Comparison of ENCODE assay signal across 2 cellular contexts in the genomic region with DNA sequence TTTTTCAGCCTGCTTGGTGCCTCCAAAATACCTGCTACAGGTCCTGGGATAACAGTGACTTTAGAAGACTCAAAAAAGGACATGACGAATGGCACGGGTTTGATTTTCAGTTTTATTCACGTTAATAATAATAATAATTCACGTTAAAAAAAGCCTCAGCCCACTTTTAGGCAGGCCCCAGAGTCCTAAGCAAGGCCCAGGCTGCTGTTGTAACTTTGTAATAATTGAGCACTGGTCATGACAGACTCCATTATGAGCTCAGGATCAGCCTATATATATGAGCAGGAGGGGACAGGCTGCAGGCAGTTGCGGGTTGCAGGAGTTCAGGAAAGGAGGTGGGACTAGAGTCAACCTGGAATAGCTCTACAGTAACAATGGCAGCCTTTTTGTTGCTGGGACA.
TF ChIP-seq lines count a peak whose summit lies in the region.

A gene with protein sequence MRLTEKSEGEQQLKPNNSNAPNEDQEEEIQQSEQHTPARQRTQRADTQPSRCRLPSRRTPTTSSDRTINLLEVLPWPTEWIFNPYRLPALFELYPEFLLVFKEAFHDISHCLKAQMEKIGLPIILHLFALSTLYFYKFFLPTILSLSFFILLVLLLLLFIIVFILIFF (plus strand): TSS at position 301 of the 400 bp plus-strand sequence. CDS start 1,350 bp downstream, outside the sequence.

TF ChIP-seq in GM23338, 12 proteins besides CTCF, POLR2A, EP300 and RAD21 (continues in another document):
- TF ChIP-seq NANOG (IDR thresholded peaks at IDR 0.05; ENCODE audit: borderline replicate concordance) (no peak), POLR2AphosphoS5 (IDR thresholded peaks at IDR 0.05; ENCODE audit: low read depth) (no peak), EZH2phosphoT487 (IDR thresholded peaks at IDR 0.05; ENCODE audit: unreplicated experiment) (no peak), CREB1 (CRISPR knock-in tag; IDR thresholded peaks at IDR 0.05; ENCODE audit: low read depth) (no peak), ZNF331 (CRISPR knock-in tag; IDR thresholded peaks at IDR 0.05; ENCODE audit: low read depth) (no peak), ZNF114 (CRISPR knock-in tag; IDR thresholded peaks at IDR 0.05) (no peak), JUNB (IDR thresholded peaks at IDR 0.05; ENCODE audit: unreplicated experiment) (no peak), EZH2 (IDR thresholded peaks at IDR 0.05; ENCODE audit: low read depth, unreplicated experiment) (no peak), STAT1 (IDR thresholded peaks at IDR 0.05; ENCODE audit: unreplicated experiment) (no peak)
- TF ChIP-seq, protein P1, sequence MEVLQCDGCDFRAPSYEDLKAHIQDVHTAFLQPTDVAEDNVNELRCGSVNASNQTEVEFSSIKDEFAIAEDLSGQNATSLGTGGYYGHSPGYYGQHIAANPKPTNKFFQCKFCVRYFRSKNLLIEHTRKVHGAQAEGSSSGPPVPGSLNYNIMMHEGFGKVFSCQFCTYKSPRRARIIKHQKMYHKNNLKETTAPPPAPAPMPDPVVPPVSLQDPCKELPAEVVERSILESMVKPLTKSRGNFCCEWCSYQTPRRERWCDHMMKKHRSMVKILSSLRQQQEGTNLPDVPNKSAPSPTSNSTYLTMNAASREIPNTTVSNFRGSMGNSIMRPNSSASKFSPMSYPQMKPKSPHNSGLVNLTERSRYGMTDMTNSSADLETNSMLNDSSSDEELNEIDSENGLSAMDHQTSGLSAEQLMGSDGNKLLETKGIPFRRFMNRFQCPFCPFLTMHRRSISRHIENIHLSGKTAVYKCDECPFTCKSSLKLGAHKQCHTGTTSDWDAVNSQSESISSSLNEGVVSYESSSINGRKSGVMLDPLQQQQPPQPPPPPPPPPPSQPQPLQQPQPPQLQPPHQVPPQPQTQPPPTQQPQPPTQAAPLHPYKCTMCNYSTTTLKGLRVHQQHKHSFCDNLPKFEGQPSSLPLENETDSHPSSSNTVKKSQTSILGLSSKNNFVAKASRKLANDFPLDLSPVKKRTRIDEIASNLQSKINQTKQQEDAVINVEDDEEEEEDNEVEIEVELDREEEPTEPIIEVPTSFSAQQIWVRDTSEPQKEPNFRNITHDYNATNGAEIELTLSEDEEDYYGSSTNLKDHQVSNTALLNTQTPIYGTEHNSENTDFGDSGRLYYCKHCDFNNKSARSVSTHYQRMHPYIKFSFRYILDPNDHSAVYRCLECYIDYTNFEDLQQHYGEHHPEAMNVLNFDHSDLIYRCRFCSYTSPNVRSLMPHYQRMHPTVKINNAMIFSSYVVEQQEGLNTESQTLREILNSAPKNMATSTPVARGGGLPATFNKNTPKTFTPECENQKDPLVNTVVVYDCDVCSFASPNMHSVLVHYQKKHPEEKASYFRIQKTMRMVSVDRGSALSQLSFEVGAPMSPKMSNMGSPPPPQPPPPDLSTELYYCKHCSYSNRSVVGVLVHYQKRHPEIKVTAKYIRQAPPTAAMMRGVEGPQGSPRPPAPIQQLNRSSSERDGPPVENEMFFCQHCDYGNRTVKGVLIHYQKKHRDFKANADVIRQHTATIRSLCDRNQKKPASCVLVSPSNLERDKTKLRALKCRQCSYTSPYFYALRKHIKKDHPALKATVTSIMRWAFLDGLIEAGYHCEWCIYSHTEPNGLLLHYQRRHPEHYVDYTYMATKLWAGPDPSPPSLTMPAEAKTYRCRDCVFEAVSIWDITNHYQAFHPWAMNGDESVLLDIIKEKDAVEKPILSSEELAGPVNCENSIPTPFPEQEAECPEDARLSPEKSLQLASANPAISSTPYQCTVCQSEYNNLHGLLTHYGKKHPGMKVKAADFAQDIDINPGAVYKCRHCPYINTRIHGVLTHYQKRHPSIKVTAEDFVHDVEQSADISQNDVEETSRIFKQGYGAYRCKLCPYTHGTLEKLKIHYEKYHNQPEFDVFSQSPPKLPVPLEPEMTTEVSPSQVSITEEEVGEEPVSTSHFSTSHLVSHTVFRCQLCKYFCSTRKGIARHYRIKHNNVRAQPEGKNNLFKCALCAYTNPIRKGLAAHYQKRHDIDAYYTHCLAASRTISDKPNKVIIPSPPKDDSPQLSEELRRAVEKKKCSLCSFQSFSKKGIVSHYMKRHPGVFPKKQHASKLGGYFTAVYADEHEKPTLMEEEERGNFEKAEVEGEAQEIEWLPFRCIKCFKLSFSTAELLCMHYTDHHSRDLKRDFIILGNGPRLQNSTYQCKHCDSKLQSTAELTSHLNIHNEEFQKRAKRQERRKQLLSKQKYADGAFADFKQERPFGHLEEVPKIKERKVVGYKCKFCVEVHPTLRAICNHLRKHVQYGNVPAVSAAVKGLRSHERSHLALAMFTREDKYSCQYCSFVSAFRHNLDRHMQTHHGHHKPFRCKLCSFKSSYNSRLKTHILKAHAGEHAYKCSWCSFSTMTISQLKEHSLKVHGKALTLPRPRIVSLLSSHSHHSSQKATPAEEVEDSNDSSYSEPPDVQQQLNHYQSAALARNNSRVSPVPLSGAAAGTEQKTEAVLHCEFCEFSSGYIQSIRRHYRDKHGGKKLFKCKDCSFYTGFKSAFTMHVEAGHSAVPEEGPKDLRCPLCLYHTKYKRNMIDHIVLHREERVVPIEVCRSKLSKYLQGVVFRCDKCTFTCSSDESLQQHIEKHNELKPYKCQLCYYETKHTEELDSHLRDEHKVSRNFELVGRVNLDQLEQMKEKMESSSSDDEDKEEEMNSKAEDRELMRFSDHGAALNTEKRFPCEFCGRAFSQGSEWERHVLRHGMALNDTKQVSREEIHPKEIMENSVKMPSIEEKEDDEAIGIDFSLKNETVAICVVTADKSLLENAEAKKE (CRISPR knock-in tag; IDR thresholded peaks at IDR 0.05) = no peak
- TF ChIP-seq, protein P2, sequence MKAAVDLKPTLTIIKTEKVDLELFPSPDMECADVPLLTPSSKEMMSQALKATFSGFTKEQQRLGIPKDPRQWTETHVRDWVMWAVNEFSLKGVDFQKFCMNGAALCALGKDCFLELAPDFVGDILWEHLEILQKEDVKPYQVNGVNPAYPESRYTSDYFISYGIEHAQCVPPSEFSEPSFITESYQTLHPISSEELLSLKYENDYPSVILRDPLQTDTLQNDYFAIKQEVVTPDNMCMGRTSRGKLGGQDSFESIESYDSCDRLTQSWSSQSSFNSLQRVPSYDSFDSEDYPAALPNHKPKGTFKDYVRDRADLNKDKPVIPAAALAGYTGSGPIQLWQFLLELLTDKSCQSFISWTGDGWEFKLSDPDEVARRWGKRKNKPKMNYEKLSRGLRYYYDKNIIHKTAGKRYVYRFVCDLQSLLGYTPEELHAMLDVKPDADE (IDR thresholded peaks at IDR 0.05) = no peak

TF ChIP-seq in WTC11, 78 proteins besides CTCF, POLR2A, EP300 and RAD21:
- TF ChIP-seq EMX1 (CRISPR knock-in tag; IDR thresholded peaks at IDR 0.05) (no peak), TP53 (CRISPR knock-in tag; IDR thresholded peaks at IDR 0.05) (no peak), FOXK1 (CRISPR knock-in tag; IDR thresholded peaks at IDR 0.05) (no peak), NFYB (CRISPR knock-in tag; conservative IDR thresholded peaks at IDR 0.05; ENCODE audit: low read depth) (no peak), ZNF263 (CRISPR knock-in tag; IDR thresholded peaks at IDR 0.05; ENCODE audit: low read depth) (no peak), ELF4 (CRISPR knock-in tag; IDR thresholded peaks at IDR 0.05; ENCODE audit: low read depth) (no peak), RELA (CRISPR knock-in tag; IDR thresholded peaks at IDR 0.05; ENCODE audit: borderline replicate concordance) (no peak), GTF2I (CRISPR knock-in tag; conservative IDR thresholded peaks at IDR 0.05) (no peak)
- TF ChIP-seq, protein P3, sequence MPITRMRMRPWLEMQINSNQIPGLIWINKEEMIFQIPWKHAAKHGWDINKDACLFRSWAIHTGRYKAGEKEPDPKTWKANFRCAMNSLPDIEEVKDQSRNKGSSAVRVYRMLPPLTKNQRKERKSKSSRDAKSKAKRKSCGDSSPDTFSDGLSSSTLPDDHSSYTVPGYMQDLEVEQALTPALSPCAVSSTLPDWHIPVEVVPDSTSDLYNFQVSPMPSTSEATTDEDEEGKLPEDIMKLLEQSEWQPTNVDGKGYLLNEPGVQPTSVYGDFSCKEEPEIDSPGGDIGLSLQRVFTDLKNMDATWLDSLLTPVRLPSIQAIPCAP (CRISPR knock-in tag; IDR thresholded peaks at IDR 0.05) = no peak
- TF ChIP-seq, protein P4, sequence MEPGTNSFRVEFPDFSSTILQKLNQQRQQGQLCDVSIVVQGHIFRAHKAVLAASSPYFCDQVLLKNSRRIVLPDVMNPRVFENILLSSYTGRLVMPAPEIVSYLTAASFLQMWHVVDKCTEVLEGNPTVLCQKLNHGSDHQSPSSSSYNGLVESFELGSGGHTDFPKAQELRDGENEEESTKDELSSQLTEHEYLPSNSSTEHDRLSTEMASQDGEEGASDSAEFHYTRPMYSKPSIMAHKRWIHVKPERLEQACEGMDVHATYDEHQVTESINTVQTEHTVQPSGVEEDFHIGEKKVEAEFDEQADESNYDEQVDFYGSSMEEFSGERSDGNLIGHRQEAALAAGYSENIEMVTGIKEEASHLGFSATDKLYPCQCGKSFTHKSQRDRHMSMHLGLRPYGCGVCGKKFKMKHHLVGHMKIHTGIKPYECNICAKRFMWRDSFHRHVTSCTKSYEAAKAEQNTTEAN (CRISPR knock-in tag; IDR thresholded peaks at IDR 0.05) = no peak
- TF ChIP-seq, protein P5, sequence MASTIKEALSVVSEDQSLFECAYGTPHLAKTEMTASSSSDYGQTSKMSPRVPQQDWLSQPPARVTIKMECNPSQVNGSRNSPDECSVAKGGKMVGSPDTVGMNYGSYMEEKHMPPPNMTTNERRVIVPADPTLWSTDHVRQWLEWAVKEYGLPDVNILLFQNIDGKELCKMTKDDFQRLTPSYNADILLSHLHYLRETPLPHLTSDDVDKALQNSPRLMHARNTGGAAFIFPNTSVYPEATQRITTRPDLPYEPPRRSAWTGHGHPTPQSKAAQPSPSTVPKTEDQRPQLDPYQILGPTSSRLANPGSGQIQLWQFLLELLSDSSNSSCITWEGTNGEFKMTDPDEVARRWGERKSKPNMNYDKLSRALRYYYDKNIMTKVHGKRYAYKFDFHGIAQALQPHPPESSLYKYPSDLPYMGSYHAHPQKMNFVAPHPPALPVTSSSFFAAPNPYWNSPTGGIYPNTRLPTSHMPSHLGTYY (CRISPR knock-in tag; IDR thresholded peaks at IDR 0.05) = no peak
- TF ChIP-seq, protein P6, sequence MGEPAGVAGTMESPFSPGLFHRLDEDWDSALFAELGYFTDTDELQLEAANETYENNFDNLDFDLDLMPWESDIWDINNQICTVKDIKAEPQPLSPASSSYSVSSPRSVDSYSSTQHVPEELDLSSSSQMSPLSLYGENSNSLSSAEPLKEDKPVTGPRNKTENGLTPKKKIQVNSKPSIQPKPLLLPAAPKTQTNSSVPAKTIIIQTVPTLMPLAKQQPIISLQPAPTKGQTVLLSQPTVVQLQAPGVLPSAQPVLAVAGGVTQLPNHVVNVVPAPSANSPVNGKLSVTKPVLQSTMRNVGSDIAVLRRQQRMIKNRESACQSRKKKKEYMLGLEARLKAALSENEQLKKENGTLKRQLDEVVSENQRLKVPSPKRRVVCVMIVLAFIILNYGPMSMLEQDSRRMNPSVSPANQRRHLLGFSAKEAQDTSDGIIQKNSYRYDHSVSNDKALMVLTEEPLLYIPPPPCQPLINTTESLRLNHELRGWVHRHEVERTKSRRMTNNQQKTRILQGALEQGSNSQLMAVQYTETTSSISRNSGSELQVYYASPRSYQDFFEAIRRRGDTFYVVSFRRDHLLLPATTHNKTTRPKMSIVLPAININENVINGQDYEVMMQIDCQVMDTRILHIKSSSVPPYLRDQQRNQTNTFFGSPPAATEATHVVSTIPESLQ (CRISPR knock-in tag; IDR thresholded peaks at IDR 0.05) = no peak
- TF ChIP-seq, protein P7, sequence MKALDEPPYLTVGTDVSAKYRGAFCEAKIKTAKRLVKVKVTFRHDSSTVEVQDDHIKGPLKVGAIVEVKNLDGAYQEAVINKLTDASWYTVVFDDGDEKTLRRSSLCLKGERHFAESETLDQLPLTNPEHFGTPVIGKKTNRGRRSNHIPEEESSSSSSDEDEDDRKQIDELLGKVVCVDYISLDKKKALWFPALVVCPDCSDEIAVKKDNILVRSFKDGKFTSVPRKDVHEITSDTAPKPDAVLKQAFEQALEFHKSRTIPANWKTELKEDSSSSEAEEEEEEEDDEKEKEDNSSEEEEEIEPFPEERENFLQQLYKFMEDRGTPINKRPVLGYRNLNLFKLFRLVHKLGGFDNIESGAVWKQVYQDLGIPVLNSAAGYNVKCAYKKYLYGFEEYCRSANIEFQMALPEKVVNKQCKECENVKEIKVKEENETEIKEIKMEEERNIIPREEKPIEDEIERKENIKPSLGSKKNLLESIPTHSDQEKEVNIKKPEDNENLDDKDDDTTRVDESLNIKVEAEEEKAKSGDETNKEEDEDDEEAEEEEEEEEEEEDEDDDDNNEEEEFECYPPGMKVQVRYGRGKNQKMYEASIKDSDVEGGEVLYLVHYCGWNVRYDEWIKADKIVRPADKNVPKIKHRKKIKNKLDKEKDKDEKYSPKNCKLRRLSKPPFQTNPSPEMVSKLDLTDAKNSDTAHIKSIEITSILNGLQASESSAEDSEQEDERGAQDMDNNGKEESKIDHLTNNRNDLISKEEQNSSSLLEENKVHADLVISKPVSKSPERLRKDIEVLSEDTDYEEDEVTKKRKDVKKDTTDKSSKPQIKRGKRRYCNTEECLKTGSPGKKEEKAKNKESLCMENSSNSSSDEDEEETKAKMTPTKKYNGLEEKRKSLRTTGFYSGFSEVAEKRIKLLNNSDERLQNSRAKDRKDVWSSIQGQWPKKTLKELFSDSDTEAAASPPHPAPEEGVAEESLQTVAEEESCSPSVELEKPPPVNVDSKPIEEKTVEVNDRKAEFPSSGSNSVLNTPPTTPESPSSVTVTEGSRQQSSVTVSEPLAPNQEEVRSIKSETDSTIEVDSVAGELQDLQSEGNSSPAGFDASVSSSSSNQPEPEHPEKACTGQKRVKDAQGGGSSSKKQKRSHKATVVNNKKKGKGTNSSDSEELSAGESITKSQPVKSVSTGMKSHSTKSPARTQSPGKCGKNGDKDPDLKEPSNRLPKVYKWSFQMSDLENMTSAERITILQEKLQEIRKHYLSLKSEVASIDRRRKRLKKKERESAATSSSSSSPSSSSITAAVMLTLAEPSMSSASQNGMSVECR (CRISPR knock-in tag; IDR thresholded peaks at IDR 0.05; ENCODE audit: borderline replicate concordance) = no peak
- TF ChIP-seq, protein P8, sequence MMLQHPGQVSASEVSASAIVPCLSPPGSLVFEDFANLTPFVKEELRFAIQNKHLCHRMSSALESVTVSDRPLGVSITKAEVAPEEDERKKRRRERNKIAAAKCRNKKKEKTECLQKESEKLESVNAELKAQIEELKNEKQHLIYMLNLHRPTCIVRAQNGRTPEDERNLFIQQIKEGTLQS (CRISPR knock-in tag; conservative IDR thresholded peaks at IDR 0.05) = no peak
- TF ChIP-seq, protein P9, sequence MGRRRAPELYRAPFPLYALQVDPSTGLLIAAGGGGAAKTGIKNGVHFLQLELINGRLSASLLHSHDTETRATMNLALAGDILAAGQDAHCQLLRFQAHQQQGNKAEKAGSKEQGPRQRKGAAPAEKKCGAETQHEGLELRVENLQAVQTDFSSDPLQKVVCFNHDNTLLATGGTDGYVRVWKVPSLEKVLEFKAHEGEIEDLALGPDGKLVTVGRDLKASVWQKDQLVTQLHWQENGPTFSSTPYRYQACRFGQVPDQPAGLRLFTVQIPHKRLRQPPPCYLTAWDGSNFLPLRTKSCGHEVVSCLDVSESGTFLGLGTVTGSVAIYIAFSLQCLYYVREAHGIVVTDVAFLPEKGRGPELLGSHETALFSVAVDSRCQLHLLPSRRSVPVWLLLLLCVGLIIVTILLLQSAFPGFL (CRISPR knock-in tag; IDR thresholded peaks at IDR 0.05; ENCODE audit: borderline replicate concordance) = no peak
- TF ChIP-seq, protein P10, sequence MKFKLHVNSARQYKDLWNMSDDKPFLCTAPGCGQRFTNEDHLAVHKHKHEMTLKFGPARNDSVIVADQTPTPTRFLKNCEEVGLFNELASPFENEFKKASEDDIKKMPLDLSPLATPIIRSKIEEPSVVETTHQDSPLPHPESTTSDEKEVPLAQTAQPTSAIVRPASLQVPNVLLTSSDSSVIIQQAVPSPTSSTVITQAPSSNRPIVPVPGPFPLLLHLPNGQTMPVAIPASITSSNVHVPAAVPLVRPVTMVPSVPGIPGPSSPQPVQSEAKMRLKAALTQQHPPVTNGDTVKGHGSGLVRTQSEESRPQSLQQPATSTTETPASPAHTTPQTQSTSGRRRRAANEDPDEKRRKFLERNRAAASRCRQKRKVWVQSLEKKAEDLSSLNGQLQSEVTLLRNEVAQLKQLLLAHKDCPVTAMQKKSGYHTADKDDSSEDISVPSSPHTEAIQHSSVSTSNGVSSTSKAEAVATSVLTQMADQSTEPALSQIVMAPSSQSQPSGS (CRISPR knock-in tag; IDR thresholded peaks at IDR 0.05; ENCODE audit: borderline replicate concordance, low read depth) = no peak
